In the genomic region with DNA sequence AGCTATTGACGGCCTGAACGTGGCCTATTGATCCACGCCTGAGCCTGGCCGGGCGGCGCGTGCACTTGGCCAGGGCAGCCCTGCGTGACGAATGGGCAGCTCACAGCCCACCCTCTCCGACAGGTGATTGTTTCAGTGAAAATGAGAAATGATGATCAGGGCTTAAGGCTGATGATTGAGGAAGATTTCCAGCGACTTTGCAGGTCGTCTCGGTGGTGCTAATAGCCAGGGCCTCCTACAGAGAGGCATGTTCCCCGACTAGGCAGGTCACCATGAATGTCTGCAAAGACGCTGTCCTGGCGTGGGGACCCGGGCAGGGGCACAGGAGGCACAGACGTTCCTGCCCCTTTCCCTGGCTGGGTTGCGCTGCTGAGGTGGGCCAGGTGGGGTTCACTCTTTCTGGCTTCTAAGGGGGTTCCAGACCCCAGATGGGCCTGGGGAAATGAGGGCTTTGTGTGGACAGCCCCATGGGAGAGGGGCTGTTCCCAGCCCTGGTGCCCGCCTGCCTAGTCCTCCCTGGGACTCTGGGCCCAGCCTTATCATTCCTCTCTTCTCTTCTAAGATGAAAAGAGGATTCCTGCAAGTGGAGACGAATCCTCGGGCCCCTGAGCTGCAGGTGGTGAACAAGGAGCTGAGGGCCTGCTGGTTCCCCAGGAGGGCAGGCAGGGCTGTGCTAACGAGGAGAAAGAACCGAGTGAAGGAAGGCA, we compare ENCODE assay signal across 1 cellular context.
TF ChIP-seq lines count a peak whose summit lies in the region.

No MANE protein-coding gene starts in this region.

TF ChIP-seq in HEK293, 187 proteins besides CTCF, POLR2A, EP300 and RAD21 (continued from another document):
- TF ChIP-seq, protein P1, sequence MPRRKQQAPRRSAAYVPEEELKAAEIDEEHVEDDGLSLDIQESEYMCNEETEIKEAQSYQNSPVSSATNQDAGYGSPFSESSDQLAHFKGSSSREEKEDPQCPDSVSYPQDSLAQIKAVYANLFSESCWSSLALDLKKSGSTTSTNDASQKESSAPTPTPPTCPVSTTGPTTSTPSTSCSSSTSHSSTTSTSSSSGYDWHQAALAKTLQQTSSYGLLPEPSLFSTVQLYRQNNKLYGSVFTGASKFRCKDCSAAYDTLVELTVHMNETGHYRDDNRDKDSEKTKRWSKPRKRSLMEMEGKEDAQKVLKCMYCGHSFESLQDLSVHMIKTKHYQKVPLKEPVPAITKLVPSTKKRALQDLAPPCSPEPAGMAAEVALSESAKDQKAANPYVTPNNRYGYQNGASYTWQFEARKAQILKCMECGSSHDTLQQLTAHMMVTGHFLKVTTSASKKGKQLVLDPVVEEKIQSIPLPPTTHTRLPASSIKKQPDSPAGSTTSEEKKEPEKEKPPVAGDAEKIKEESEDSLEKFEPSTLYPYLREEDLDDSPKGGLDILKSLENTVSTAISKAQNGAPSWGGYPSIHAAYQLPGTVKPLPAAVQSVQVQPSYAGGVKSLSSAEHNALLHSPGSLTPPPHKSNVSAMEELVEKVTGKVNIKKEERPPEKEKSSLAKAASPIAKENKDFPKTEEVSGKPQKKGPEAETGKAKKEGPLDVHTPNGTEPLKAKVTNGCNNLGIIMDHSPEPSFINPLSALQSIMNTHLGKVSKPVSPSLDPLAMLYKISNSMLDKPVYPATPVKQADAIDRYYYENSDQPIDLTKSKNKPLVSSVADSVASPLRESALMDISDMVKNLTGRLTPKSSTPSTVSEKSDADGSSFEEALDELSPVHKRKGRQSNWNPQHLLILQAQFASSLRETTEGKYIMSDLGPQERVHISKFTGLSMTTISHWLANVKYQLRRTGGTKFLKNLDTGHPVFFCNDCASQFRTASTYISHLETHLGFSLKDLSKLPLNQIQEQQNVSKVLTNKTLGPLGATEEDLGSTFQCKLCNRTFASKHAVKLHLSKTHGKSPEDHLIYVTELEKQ (tag by site-specific recombination; IDR thresholded peaks at IDR 0.05; ENCODE audit: borderline replicate concordance) = no peak
- TF ChIP-seq ZNF16 (tag by site-specific recombination; IDR thresholded peaks at IDR 0.05; ENCODE audit: low read depth) (no peak), ZNF24 (tag by site-specific recombination; IDR thresholded peaks at IDR 0.05) (no peak), ZSCAN4 (tag by site-specific recombination; IDR thresholded peaks at IDR 0.05) (no peak), ZIC2 (tag by site-specific recombination; IDR thresholded peaks at IDR 0.05) (peak; percentile 73)
